In the genomic region with DNA sequence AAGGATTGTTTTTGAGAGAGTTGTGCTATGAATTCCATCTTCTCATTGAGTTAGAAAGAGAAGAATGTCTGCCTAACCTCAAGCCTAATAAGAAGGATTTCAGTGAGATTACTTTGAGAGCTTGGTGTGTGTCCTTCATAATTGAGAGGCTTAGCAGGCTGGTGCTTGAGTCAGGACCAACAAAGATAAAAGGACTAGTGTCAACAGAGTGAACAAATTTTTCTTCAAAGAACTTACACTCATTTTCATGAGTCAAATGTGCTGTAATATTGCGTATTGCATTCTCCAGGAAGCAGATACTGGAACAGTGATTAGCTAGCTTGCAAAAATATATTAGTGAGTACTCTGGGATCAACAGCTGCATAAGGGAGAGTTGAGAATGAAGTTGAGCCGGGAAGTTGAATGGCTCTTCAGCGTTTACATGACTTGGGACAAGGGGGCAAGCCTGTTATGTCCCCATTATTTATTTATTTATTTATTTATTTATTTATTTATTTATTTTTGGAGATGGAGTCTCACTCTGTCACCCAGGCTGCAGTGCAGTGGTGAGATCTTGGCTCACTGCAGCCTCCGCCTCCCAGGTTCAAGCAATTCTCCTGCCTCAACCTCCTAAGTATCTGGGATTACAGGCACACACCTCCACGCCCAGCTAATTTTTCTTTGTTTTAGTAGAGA, we compare ENCODE assay signal across 1 cellular context.
TF ChIP-seq lines count a peak whose summit lies in the region.

No MANE protein-coding gene starts in this region.

TF ChIP-seq in HEK293, 187 proteins besides CTCF, POLR2A, EP300 and RAD21 (continued from another document):
- TF ChIP-seq, protein P1, sequence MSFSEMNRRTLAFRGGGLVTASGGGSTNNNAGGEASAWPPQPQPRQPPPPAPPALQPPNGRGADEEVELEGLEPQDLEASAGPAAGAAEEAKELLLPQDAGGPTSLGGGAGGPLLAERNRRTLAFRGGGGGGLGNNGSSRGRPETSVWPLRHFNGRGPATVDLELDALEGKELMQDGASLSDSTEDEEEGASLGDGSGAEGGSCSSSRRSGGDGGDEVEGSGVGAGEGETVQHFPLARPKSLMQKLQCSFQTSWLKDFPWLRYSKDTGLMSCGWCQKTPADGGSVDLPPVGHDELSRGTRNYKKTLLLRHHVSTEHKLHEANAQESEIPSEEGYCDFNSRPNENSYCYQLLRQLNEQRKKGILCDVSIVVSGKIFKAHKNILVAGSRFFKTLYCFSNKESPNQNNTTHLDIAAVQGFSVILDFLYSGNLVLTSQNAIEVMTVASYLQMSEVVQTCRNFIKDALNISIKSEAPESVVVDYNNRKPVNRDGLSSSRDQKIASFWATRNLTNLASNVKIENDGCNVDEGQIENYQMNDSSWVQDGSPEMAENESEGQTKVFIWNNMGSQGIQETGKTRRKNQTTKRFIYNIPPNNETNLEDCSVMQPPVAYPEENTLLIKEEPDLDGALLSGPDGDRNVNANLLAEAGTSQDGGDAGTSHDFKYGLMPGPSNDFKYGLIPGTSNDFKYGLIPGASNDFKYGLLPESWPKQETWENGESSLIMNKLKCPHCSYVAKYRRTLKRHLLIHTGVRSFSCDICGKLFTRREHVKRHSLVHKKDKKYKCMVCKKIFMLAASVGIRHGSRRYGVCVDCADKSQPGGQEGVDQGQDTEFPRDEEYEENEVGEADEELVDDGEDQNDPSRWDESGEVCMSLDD (tag by site-specific recombination; IDR thresholded peaks at IDR 0.05): no peak
- TF ChIP-seq GLIS2 (tag by site-specific recombination; IDR thresholded peaks at IDR 0.05) (no peak), ZSCAN30 (tag by site-specific recombination; IDR thresholded peaks at IDR 0.05) (no peak), ZNF146 (tag by site-specific recombination; IDR thresholded peaks at IDR 0.05) (no peak), ZNF555 (tag by site-specific recombination; conservative IDR thresholded peaks at IDR 0.05) (peak; percentile 42; the same call in 1 of the 2 replicates), ZNF37A (tag by site-specific recombination; IDR thresholded peaks at IDR 0.05) (no peak), ZNF274 (IDR thresholded peaks at IDR 0.05; ENCODE audit: low read length) (no peak), ZNF274 (tag by site-specific recombination; IDR thresholded peaks at IDR 0.05; ENCODE audit: borderline replicate concordance) (no peak), ZNF202 (tag by site-specific recombination; IDR thresholded peaks at IDR 0.05; ENCODE audit: borderline replicate concordance) (0 out of 2 replicates have a peak, but pooled peaks have one; percentile 26), ZNF654 (tag by site-specific recombination; IDR thresholded peaks at IDR 0.05; ENCODE audit: low read depth) (peak; percentile 11; the same call in 1 of the 2 replicates), ZNF292 (tag by site-specific recombination; IDR thresholded peaks at IDR 0.05; ENCODE audit: borderline replicate concordance, low read depth) (no peak), TCF7L2 (IDR thresholded peaks at IDR 0.05; ENCODE audit: borderline replicate concordance, low read depth, low read length) (no peak), ZNF433 (tag by site-specific recombination; IDR thresholded peaks at IDR 0.05; ENCODE audit: low read depth) (peak; percentile 71; the same call in 1 of the 2 replicates), ZSCAN16 (tag by site-specific recombination; IDR thresholded peaks at IDR 0.05) (no peak), ZNF529 (tag by site-specific recombination; IDR thresholded peaks at IDR 0.05; ENCODE audit: insufficient replicate concordance) (no peak), ZBTB8A (tag by site-specific recombination; IDR thresholded peaks at IDR 0.05) (0 out of 2 replicates have a peak, but pooled peaks have one; percentile 35), ZNF174 (tag by site-specific recombination; IDR thresholded peaks at IDR 0.05) (no peak), ZNF623 (tag by site-specific recombination; IDR thresholded peaks at IDR 0.05) (peak; percentile 29; the same call in 1 of the 2 replicates), ZNF560 (tag by site-specific recombination; IDR thresholded peaks at IDR 0.05; ENCODE audit: borderline replicate concordance) (no peak), IKZF3 (tag by site-specific recombination; IDR thresholded peaks at IDR 0.05) (no peak), ZNF777 (tag by site-specific recombination; IDR thresholded peaks at IDR 0.05; ENCODE audit: borderline replicate concordance) (no peak), SP2 (tag by site-specific recombination; IDR thresholded peaks at IDR 0.05) (no peak), ZNF776 (tag by site-specific recombination; IDR thresholded peaks at IDR 0.05; ENCODE audit: borderline replicate concordance) (no peak), ZNF791 (tag by site-specific recombination; IDR thresholded peaks at IDR 0.05) (no peak), ZNF302 (tag by site-specific recombination; IDR thresholded peaks at IDR 0.05; ENCODE audit: low read depth) (no peak), ZBTB7A (tag by site-specific recombination; IDR thresholded peaks at IDR 0.05; ENCODE audit: low read depth) (no peak), ZNF837 (tag by site-specific recombination; IDR thresholded peaks at IDR 0.05) (no peak), ZNF426 (tag by site-specific recombination; IDR thresholded peaks at IDR 0.05) (peak; percentile 56), ZNF266 (tag by site-specific recombination; IDR thresholded peaks at IDR 0.05; ENCODE audit: low read depth) (0 out of 2 replicates have a peak, but pooled peaks have one; percentile 32), ZNF707 (tag by site-specific recombination; IDR thresholded peaks at IDR 0.05) (no peak), MEIS1 (CRISPR knock-in tag; IDR thresholded peaks at IDR 0.05; ENCODE audit: borderline replicate concordance) (no peak)
- TF ChIP-seq, protein P2, sequence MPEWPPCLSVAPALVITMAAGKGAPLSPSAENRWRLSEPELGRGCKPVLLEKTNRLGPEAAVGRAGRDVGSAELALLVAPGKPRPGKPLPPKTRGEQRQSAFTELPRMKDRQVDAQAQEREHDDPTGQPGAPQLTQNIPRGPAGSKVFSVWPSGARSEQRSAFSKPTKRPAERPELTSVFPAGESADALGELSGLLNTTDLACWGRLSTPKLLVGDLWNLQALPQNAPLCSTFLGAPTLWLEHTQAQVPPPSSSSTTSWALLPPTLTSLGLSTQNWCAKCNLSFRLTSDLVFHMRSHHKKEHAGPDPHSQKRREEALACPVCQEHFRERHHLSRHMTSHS (tag by site-specific recombination; IDR thresholded peaks at IDR 0.05): no peak
- TF ChIP-seq, protein P3, sequence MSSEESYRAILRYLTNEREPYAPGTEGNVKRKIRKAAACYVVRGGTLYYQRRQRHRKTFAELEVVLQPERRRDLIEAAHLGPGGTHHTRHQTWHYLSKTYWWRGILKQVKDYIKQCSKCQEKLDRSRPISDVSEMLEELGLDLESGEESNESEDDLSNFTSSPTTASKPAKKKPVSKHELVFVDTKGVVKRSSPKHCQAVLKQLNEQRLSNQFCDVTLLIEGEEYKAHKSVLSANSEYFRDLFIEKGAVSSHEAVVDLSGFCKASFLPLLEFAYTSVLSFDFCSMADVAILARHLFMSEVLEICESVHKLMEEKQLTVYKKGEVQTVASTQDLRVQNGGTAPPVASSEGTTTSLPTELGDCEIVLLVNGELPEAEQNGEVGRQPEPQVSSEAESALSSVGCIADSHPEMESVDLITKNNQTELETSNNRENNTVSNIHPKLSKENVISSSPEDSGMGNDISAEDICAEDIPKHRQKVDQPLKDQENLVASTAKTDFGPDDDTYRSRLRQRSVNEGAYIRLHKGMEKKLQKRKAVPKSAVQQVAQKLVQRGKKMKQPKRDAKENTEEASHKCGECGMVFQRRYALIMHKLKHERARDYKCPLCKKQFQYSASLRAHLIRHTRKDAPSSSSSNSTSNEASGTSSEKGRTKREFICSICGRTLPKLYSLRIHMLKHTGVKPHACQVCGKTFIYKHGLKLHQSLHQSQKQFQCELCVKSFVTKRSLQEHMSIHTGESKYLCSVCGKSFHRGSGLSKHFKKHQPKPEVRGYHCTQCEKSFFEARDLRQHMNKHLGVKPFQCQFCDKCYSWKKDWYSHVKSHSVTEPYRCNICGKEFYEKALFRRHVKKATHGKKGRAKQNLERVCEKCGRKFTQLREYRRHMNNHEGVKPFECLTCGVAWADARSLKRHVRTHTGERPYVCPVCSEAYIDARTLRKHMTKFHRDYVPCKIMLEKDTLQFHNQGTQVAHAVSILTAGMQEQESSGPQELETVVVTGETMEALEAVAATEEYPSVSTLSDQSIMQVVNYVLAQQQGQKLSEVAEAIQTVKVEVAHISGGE (tag by site-specific recombination; conservative IDR thresholded peaks at IDR 0.05; ENCODE audit: low read depth): peak; percentile 52
- TF ChIP-seq, protein P4, sequence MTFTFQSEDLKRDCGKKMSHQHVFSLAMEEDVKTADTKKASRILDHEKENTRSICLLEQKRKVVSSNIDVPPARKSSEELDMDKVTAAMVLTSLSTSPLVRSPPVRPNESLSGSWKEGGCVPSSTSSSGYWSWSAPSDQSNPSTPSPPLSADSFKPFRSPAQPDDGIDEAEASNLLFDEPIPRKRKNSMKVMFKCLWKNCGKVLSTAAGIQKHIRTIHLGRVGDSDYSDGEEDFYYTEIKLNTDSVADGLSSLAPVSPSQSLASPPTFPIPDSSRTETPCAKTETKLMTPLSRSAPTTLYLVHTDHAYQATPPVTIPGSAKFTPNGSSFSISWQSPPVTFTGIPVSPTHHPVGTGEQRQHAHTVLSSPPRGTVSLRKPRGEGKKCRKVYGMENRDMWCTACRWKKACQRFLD (tag by site-specific recombination; IDR thresholded peaks at IDR 0.05): no peak
- TF ChIP-seq, protein P5, sequence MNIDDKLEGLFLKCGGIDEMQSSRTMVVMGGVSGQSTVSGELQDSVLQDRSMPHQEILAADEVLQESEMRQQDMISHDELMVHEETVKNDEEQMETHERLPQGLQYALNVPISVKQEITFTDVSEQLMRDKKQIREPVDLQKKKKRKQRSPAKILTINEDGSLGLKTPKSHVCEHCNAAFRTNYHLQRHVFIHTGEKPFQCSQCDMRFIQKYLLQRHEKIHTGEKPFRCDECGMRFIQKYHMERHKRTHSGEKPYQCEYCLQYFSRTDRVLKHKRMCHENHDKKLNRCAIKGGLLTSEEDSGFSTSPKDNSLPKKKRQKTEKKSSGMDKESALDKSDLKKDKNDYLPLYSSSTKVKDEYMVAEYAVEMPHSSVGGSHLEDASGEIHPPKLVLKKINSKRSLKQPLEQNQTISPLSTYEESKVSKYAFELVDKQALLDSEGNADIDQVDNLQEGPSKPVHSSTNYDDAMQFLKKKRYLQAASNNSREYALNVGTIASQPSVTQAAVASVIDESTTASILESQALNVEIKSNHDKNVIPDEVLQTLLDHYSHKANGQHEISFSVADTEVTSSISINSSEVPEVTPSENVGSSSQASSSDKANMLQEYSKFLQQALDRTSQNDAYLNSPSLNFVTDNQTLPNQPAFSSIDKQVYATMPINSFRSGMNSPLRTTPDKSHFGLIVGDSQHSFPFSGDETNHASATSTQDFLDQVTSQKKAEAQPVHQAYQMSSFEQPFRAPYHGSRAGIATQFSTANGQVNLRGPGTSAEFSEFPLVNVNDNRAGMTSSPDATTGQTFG (tag by site-specific recombination; IDR thresholded peaks at IDR 0.05; ENCODE audit: borderline replicate concordance): no peak
- TF ChIP-seq, protein P6, sequence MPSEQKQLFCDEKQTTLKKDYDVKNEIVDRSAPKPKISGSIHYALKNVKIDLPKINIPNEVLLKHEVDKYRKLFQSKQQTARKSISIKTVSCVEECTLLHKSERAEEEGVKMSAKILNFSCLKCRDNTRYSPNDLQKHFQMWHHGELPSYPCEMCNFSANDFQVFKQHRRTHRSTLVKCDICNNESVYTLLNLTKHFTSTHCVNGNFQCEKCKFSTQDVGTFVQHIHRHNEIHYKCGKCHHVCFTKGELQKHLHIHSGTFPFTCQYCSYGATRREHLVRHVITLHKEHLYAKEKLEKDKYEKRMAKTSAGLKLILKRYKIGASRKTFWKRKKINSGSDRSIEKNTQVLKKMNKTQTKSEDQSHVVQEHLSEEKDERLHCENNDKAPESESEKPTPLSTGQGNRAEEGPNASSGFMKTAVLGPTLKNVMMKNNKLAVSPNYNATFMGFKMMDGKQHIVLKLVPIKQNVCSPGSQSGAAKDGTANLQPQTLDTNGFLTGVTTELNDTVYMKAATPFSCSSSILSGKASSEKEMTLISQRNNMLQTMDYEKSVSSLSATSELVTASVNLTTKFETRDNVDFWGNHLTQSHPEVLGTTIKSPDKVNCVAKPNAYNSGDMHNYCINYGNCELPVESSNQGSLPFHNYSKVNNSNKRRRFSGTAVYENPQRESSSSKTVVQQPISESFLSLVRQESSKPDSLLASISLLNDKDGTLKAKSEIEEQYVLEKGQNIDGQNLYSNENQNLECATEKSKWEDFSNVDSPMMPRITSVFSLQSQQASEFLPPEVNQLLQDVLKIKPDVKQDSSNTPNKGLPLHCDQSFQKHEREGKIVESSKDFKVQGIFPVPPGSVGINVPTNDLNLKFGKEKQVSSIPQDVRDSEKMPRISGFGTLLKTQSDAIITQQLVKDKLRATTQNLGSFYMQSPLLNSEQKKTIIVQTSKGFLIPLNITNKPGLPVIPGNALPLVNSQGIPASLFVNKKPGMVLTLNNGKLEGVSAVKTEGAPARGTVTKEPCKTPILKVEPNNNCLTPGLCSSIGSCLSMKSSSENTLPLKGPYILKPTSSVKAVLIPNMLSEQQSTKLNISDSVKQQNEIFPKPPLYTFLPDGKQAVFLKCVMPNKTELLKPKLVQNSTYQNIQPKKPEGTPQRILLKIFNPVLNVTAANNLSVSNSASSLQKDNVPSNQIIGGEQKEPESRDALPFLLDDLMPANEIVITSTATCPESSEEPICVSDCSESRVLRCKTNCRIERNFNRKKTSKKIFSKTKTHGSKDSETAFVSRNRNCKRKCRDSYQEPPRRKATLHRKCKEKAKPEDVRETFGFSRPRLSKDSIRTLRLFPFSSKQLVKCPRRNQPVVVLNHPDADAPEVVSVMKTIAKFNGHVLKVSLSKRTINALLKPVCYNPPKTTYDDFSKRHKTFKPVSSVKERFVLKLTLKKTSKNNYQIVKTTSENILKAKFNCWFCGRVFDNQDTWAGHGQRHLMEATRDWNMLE (tag by site-specific recombination; conservative IDR thresholded peaks at IDR 0.05; ENCODE audit: low read depth): peak; percentile 54; the same call in 1 of the 2 replicates
- TF ChIP-seq, protein P7, sequence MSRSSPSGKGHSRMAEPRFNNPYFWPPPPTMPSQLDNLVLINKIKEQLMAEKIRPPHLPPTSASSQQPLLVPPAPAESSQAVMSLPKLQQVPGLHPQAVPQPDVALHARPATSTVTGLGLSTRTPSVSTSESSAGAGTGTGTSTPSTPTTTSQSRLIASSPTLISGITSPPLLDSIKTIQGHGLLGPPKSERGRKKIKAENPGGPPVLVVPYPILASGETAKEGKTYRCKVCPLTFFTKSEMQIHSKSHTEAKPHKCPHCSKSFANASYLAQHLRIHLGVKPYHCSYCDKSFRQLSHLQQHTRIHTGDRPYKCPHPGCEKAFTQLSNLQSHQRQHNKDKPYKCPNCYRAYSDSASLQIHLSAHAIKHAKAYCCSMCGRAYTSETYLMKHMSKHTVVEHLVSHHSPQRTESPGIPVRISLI (tag by site-specific recombination; IDR thresholded peaks at IDR 0.05): no peak
